ENCODE assay signal across 10 cellular contexts in genomic region chr2:134181219-134181618, GRCh38.
A peak's percentile ranks its signal among the peaks of the same experiment; 100 is the strongest.
DNase-seq lines count a peak whose midpoint lies in the region; ATAC-seq lines count a peak whose summit lies in the region.
"Had no signal": no experiment of that assay in that cellular context is flagged by ENCODE, and none has a peak within 500 bp of the region (broad histone marks: within the 10 kb centered on the region; RNA-seq: fewer than 3 reads in every experiment).

No MANE protein-coding gene starts in this region.

- no peak overlapping the region for H2BK12ac ChIP-seq in neuronal stem cell (ENCODE audit: low read length)

- POLR2A ChIA-PET in activated CD4-positive, alpha-beta T cell treated with anti-CD3 and anti-CD28 coated beads, Interleukin-2, amount 10 ng/mL, durations not matched to agents 7 days and 5 days (lab: Charles Lee) = no interaction called here

- H3K27me3 ChIP-seq in neuronal stem cell (ENCODE audit: control insufficient read depth in 3 of 3, insufficient read depth in 3 of 3, low read depth in 1 of 3, low read length in 3 of 3) (no peaks in the 10 kb centered on the region), HAP-1 (ENCODE audit: low read depth) (no peaks in the 10 kb centered on the region)

- H3K4me3 Mint-ChIP-seq in activated CD4-positive, alpha-beta T cell treated with anti-CD3 and anti-CD28 coated beads, Interleukin-2, amount 10 ng/mL, durations not matched to agents 7 days and 5 days = peak overlapping the region; percentile 28

- WGBS in neuronal stem cell (ENCODE audit: extremely low coverage in 2 of 2, insufficient read length in 2 of 2, insufficient replicate concordance in 1 of 2), 2 donors = no CpG with 5 or more reads among the region's 5 CpGs

- no peak overlapping the region for H4K91ac ChIP-seq in neuronal stem cell (ENCODE audit: low read depth, low read length, poor library complexity)

- H3K36me3 ChIP-seq in neuronal stem cell (replicated peaks in 1 of 2; ENCODE audit: control insufficient read depth in 2 of 2, insufficient read depth in 2 of 2, low read length in 2 of 2) (peaks cover 0 to 3% of the 10 kb centered on the region in 2 donors), HAP-1 (replicated peaks) (no peaks in the 10 kb centered on the region)

- no peak overlapping the region for H3K23ac ChIP-seq in neuronal stem cell (ENCODE audit: low read depth, low read length, poor library complexity)

- H3K9me3 ChIP-seq in neuronal stem cell (replicated peaks in 1 of 2; ENCODE audit: control insufficient read depth in 2 of 2, insufficient read depth in 1 of 2, low read depth in 1 of 2, low read length in 2 of 2) (peaks cover 0 to 3% of the 10 kb centered on the region in 2 donors), HAP-1 (no peaks in the 10 kb centered on the region)

- H3K9me3 Mint-ChIP-seq in activated CD4-positive, alpha-beta T cell treated with anti-CD3 and anti-CD28 coated beads, Interleukin-2, amount 10 ng/mL, durations not matched to agents 7 days and 5 days = no peaks in the 10 kb centered on the region

- H3K14ac ChIP-seq in neuronal stem cell (ENCODE audit: low read length) = no peak overlapping the region

- H2AK5ac ChIP-seq in neuronal stem cell (ENCODE audit: low read depth, low read length) = no peak overlapping the region

- H3K9ac ChIP-seq in neuronal stem cell (ENCODE audit: low read depth, low read length, poor library complexity) = no peak overlapping the region

- no peak overlapping the region for H3K4me3 ChIP-seq in neuronal stem cell (ENCODE audit: low read length in 2 of 2)
- H3K4me3 ChIP-seq in HAP-1 = no peak overlapping the region
- H3K4me3 ChIP-seq: K562 had no signal

- H2BK5ac ChIP-seq in neuronal stem cell (ENCODE audit: low read length) = no peak overlapping the region

- H3K27ac ChIP-seq in neuronal stem cell (replicated peaks; ENCODE audit: low read length) (no peak overlapping the region), substantia nigra (ENCODE audit: low read depth, low read length, poor library complexity, severe bottlenecking) (no peak overlapping the region)

- peaks cover 33% of the 10 kb centered on the region for H3K36me3 Mint-ChIP-seq in activated CD4-positive, alpha-beta T cell treated with anti-CD3 and anti-CD28 coated beads, Interleukin-2, amount 10 ng/mL, durations not matched to agents 7 days and 5 days (ENCODE audit: low read depth)

- H3K4me1 Mint-ChIP-seq in activated CD4-positive, alpha-beta T cell treated with anti-CD3 and anti-CD28 coated beads, Interleukin-2, amount 10 ng/mL, durations not matched to agents 7 days and 5 days = peaks cover 76% of the 10 kb centered on the region

- no peak overlapping the region for H2BK15ac ChIP-seq in neuronal stem cell (ENCODE audit: low read length)

- H3K4me1 ChIP-seq in neuronal stem cell (ENCODE audit: control insufficient read depth in 2 of 2, insufficient read depth in 1 of 2, low read depth in 1 of 2, low read length in 2 of 2) (peaks cover 3 to 8% of the 10 kb centered on the region in 2 donors), HAP-1 (peaks cover 10% of the 10 kb centered on the region)

- peak overlapping the region; percentile 21 for H3K18ac ChIP-seq in neuronal stem cell (ENCODE audit: low read length)

- H3K79me1 ChIP-seq in neuronal stem cell (ENCODE audit: low read depth, low read length) = peaks cover 3% of the 10 kb centered on the region

- no peak overlapping the region for H3K4ac ChIP-seq in neuronal stem cell (ENCODE audit: low read length)

- no peak overlapping the region for H4K8ac ChIP-seq in neuronal stem cell (ENCODE audit: low read depth, low read length)

- H3K4me2 ChIP-seq in neuronal stem cell (ENCODE audit: insufficient read depth, low read length, poor library complexity, severe bottlenecking) = no peak overlapping the region

- in situ Hi-C loops in HAP-1 (cut with MboI; ENCODE audit: low sequenced_read_pairs) = no loop called here

- ATAC-seq in HG03064 (IDR thresholded peaks at IDR 0.05; ENCODE audit: low read depth, unreplicated experiment) = peak; percentile 56
- ATAC-seq: K562 had no signal

- peak; percentile 21 for DNase-seq in NCI-H2171 treated with DMSO at 0.1 percent for 48 hours (lab: John Stamatoyannopoulos, UW)
- DNase-seq in NCI-H2171 (lab: John Stamatoyannopoulos, UW) = no peak
- DNase-seq in activated CD4-positive, alpha-beta T cell treated with anti-CD3 and anti-CD28 coated beads, Interleukin-2, amount 10 ng/mL, durations not matched to agents 7 days and 5 days = peak; percentile 73
- DNase-seq in neuronal stem cell (ENCODE audit: low spot score) = no peak
- DNase-seq in kidney glomerular epithelial cell (lab: John Stamatoyannopoulos, UW) = no peak
- DNase-seq in substantia nigra (lab: John Stamatoyannopoulos, UW) = no peak
- DNase-seq in HAP-1 (ENCODE audit: low spot score in 2 of 2) = no peak
- DNase-seq: retina had no signal

- CTCF ChIA-PET in activated CD4-positive, alpha-beta T cell treated with anti-CD3 and anti-CD28 coated beads, Interleukin-2, amount 10 ng/mL, durations not matched to agents 7 days and 5 days (lab: Charles Lee) = interaction anchor here (0.5 to 2.1 kb wide), 4 partner anchors 13 to 1039 kb away, joined by 3 to 12 read pairs (median 3); no protein-coding TSS in a partner anchor

- H2BK120ac ChIP-seq in neuronal stem cell (ENCODE audit: low read depth, low read length) = no peak overlapping the region

- no peaks in the 10 kb centered on the region for H3K27me3 Mint-ChIP-seq in activated CD4-positive, alpha-beta T cell treated with anti-CD3 and anti-CD28 coated beads, Interleukin-2, amount 10 ng/mL, durations not matched to agents 7 days and 5 days

- H3K27ac Mint-ChIP-seq in activated CD4-positive, alpha-beta T cell treated with anti-CD3 and anti-CD28 coated beads, Interleukin-2, amount 10 ng/mL, durations not matched to agents 7 days and 5 days = peak overlapping the region; percentile 90

- H2AFZ ChIP-seq in neuronal stem cell (ENCODE audit: low read length) = no peak overlapping the region

Comparison
In these comparisons a context has a peak if more than half of its experiments do, and no peak if none do; other contexts are left out.
1. DNase-seq: peak in NCI-H2171 treated with DMSO at 0.1 percent for 48 hours (single experiment) and activated CD4-positive, alpha-beta T cell treated with anti-CD3 and anti-CD28 coated beads, Interleukin-2, amount 10 ng/mL, durations not matched to agents 7 days and 5 days (single experiment); none in NCI-H2171 (single experiment), neuronal stem cell (single experiment), kidney glomerular epithelial cell (single experiment), substantia nigra (0 of 49) and HAP-1 (0 of 2).